In genomic region chr1:115975569-115976061, GRCh38 we compare ENCODE assay signal across 9 cellular contexts. TPM values are rescaled to one million over a fixed set of nuclear protein-coding genes. Genes with fewer than 3 reads are reported as not detected.
DNase-seq lines count a peak whose midpoint lies in the region; ATAC-seq and TF ChIP-seq lines count a peak whose summit lies in the region.
"Had no signal": no experiment of that assay in that cellular context is flagged by ENCODE, and none has a peak within 500 bp of the region (broad histone marks: within the 10 kb centered on the region; RNA-seq: fewer than 3 reads in every experiment).

No MANE protein-coding gene starts in this region.

- no peaks in the 10 kb centered on the region for H3K9me3 ChIP-seq in heart right ventricle
- no peaks in the 10 kb centered on the region for H3K9me3 ChIP-seq in mesodermal cell (ENCODE audit: control insufficient read depth, low read length)
- H3K9me3 ChIP-seq in uterus = no peaks in the 10 kb centered on the region

- POLR2A ChIA-PET in MCF 10A (lab: Yijun Ruan, JAX) = interaction anchor here (0.6 to 1.9 kb wide), 8 partner anchors 18 to 193 kb away, joined by 3 to 11 read pairs (median 4); no protein-coding TSS in a partner anchor

- H3K4me1 ChIP-seq in heart right ventricle (peaks cover 0 to 36% (median 4%) of the 10 kb centered on the region in 9 donors), mesodermal cell (ENCODE audit: control insufficient read depth, insufficient read depth, low read length, poor library complexity, severe bottlenecking) (no peaks in the 10 kb centered on the region), uterus (no peaks in the 10 kb centered on the region)

- CTCF ChIA-PET in MCF 10A (lab: Yijun Ruan, JAX) = no interaction called here

- peak overlapping the region; percentile 70 to 91 (median 85) for H3K27ac ChIP-seq in heart right ventricle
- H3K27ac ChIP-seq in mesodermal cell (ENCODE audit: low read depth, low read length, severe bottlenecking) = no peak overlapping the region
- peak overlapping the region in 1 of 2 donors; percentile 49 for H3K27ac ChIP-seq in uterus

- H3K36me3 Mint-ChIP-seq in MCF 10A (ENCODE audit: insufficient read depth, unreplicated experiment) = no peaks in the 10 kb centered on the region

- peaks cover 0 to 8% (median 0%) of the 10 kb centered on the region in 7 donors for H3K27me3 ChIP-seq in heart right ventricle
- no peaks in the 10 kb centered on the region for H3K27me3 ChIP-seq in uterus

- intact Hi-C loops in heart right ventricle (cut with DNase I) (loop anchor here in 3 of 10 donors (5.0 kb wide), 2 partner anchors 163 to 168 kb away; no protein-coding TSS in a partner anchor), Right ventricle myocardium superior (cut with DNase I) (loop anchor here (5.0 kb wide), 1 partner anchor 168 kb away; no protein-coding TSS in a partner anchor), MCF 10A (cut with micrococcal nuclease) (loop anchor here (5.0 kb wide), 1 partner anchor 148 kb away; no protein-coding TSS in a partner anchor), uterus (cut with DNase I; ENCODE audit: low total_unique reads) (no loop called here)

- BruUV-seq in MCF 10A (replicated peaks; lab: Mats Ljungman, UMichigan) = no TSS peak

- WGBS in heart right ventricle, 2 donors = 46 to 47% methylated on average over 11 of the region's 11 CpGs
- WGBS in mesodermal cell (ENCODE audit: insufficient coverage in 2 of 2), 2 experiments = 53% methylated on average over 8 to 10 of the region's 11 CpGs

- H3K27me3 Mint-ChIP-seq in MCF 10A (ENCODE audit: insufficient read depth, unreplicated experiment) = no peaks in the 10 kb centered on the region

- H3K36me3 ChIP-seq in heart right ventricle (no peaks in the 10 kb centered on the region), mesodermal cell (ENCODE audit: control insufficient read depth, insufficient read depth, low read length) (no peaks in the 10 kb centered on the region), uterus (no peaks in the 10 kb centered on the region)

- no peak for ATAC-seq in heart right ventricle
- no peak for ATAC-seq in Right ventricle myocardium superior (ENCODE audit: poor library complexity)
- ATAC-seq in GM21367 (IDR thresholded peaks at IDR 0.05; ENCODE audit: unreplicated experiment) = no peak

- H3K9me3 Mint-ChIP-seq in MCF 10A (ENCODE audit: unreplicated experiment) = no peaks in the 10 kb centered on the region

- peaks cover 16% of the 10 kb centered on the region for H3K4me1 Mint-ChIP-seq in MCF 10A (ENCODE audit: insufficient read depth, unreplicated experiment)

- DNase-seq in heart right ventricle (no peak), Right ventricle myocardium superior (no peak), MCF 10A (ENCODE audit: unreplicated experiment) (no peak), uterus (no peak), DMS 273 treated with DMSO at 0.1 percent for 48 hours (lab: John Stamatoyannopoulos, UW) (no peak), GOT3 (lab: John Stamatoyannopoulos, UW) (no peak)
- DNase-seq: NCI-H1417 treated with DMSO at 0.1 percent for 48 hours had no signal

- peak overlapping the region; percentile 61 to 84 (median 72) for H3K4me3 ChIP-seq in heart right ventricle
- H3K4me3 ChIP-seq in mesodermal cell (ENCODE audit: extremely low read depth, insufficient read depth, low read length, poor library complexity, severe bottlenecking) = peak overlapping the region; percentile 53
- peak overlapping the region; percentile 47 to 48 for H3K4me3 ChIP-seq in uterus

- peak overlapping the region; percentile 86 for H3K4me3 Mint-ChIP-seq in MCF 10A (ENCODE audit: unreplicated experiment)

- TF ChIP-seq CTCF in heart right ventricle (IDR thresholded peaks at IDR 0.05) = no peak
- TF ChIP-seq CTCF in MCF 10A (IDR thresholded peaks at IDR 0.05; ENCODE audit: unreplicated experiment) = no peak
- no peak for TF ChIP-seq CTCF in uterus (IDR thresholded peaks at IDR 0.05)

- H3K27ac Mint-ChIP-seq in MCF 10A (ENCODE audit: low read depth, unreplicated experiment) = peak overlapping the region; percentile 82

- TF ChIP-seq POLR2A in uterus (IDR thresholded peaks at IDR 0.05) = no peak

RNA-seq across cellular contexts. Expression of gene SLC22A15, which starts 0.7 kb away (rescaled TPM):
- total RNA-seq in heart right ventricle (10 to 100 TPM in 2 of 10 donors, 1 to 10 TPM in 8; 5.7 to 13.1 (median 7.9) TPM), Right ventricle myocardium superior (10.7 TPM), MCF 10A (2022) (32.4 and 33.5 TPM in 2 replicates), uterus (1 to 10 TPM in 3 of 4 donors, not detected in 1; 2.0 to 7.8 (median 3.8) TPM)
- polyA plus RNA-seq in heart right ventricle = 1 to 10 TPM in 1 of 2 donors, under 1 TPM in 1; 0.97 to 6.7 TPM
- 3.0 TPM for polyA plus RNA-seq in mesodermal cell (2013, experiment 1 of 2)
- 2.4 TPM for polyA plus RNA-seq in mesodermal cell (2013, experiment 2 of 2)
